15 cellular contexts compared by ENCODE assay signal in genomic region chr11:120029321-120029720, GRCh38.
DNase-seq lines count a peak whose midpoint lies in the region; ATAC-seq, FAIRE-seq and TF ChIP-seq lines count a peak whose summit lies in the region.
"Had no signal": no experiment of that assay in that cellular context is flagged by ENCODE, and none has a peak within 500 bp of the region (broad histone marks: within the 10 kb centered on the region; RNA-seq: fewer than 3 reads in every experiment).

No MANE protein-coding gene starts in this region.

- ATAC-seq in GM18907 (IDR thresholded peaks at IDR 0.05; ENCODE audit: unreplicated experiment): no peak
- ATAC-seq: HCT116 had no signal

- peak; percentile 47 for FAIRE-seq in bronchial epithelial cell (lab: Jason Lieb, UNC)
- FAIRE-seq: A204.1, GM12891, GM19239, H1, HTR-8/SVneo had no signal

- no peaks in the 10 kb centered on the region for H3K36me3 ChIP-seq in bronchial epithelial cell (ENCODE audit: control insufficient read depth, insufficient read depth, low read length)
- H3K36me3 ChIP-seq in brain microvascular endothelial cell (replicated peaks): no peaks in the 10 kb centered on the region

- peaks cover 2% of the 10 kb centered on the region for H3K27me3 ChIP-seq in bronchial epithelial cell (ENCODE audit: control insufficient read depth, insufficient read depth, low read length)
- no peaks in the 10 kb centered on the region for H3K27me3 ChIP-seq in brain microvascular endothelial cell (replicated peaks)

- in situ Hi-C loops in brain microvascular endothelial cell (cut with HindIII; ENCODE audit: low pct_ligation_motif_present, low sequenced_read_pairs): no loop called here

- H3K27ac ChIP-seq in brain microvascular endothelial cell: no peak overlapping the region
- H3K27ac ChIP-seq: C4-2B had no signal

- H3K4me3 ChIP-seq in bronchial epithelial cell (ENCODE audit: low read depth, low read length) (no peak overlapping the region), brain microvascular endothelial cell (ENCODE audit: low read depth, low read length) (no peak overlapping the region)

- peak; percentile 25 for DNase-seq in activated CD8-positive, alpha-beta memory T cell treated with anti-CD3 and anti-CD28 coated beads, Interleukin-2, amount 50 U/mL, for 48 hours
- no peak for DNase-seq in activated CD8-positive, alpha-beta memory T cell treated with anti-CD3 and anti-CD28 coated beads for 24 hours
- no peak for DNase-seq in bronchial epithelial cell (ENCODE audit: low read depth)
- DNase-seq in mesenteric fat pad (ENCODE audit: low spot score): peak; percentile 60
- DNase-seq in brain microvascular endothelial cell: no peak
- DNase-seq in GM03348 (ENCODE audit: low spot score): no peak
- DNase-seq: CD4-positive, alpha-beta memory T cell had no signal

- TF ChIP-seq CTCF in bronchial epithelial cell (IDR thresholded peaks at IDR 0.05; ENCODE audit: insufficient read depth, low read length, severe bottlenecking) (no peak), brain microvascular endothelial cell (IDR thresholded peaks at IDR 0.05; ENCODE audit: low read depth, low read length, missing control alignments) (no peak)

Comparison
In these comparisons a context has a peak if more than half of its experiments do, and no peak if none do; other contexts are left out.
1. DNase-seq: peak in activated CD8-positive, alpha-beta memory T cell treated with anti-CD3 and anti-CD28 coated beads, Interleukin-2, amount 50 U/mL, for 48 hours (single experiment) and mesenteric fat pad (single experiment); none in activated CD8-positive, alpha-beta memory T cell treated with anti-CD3 and anti-CD28 coated beads for 24 hours (single experiment), bronchial epithelial cell (single experiment), brain microvascular endothelial cell (single experiment) and GM03348 (single experiment).